ENCODE assay signal across 8 cellular contexts in the genomic region with DNA sequence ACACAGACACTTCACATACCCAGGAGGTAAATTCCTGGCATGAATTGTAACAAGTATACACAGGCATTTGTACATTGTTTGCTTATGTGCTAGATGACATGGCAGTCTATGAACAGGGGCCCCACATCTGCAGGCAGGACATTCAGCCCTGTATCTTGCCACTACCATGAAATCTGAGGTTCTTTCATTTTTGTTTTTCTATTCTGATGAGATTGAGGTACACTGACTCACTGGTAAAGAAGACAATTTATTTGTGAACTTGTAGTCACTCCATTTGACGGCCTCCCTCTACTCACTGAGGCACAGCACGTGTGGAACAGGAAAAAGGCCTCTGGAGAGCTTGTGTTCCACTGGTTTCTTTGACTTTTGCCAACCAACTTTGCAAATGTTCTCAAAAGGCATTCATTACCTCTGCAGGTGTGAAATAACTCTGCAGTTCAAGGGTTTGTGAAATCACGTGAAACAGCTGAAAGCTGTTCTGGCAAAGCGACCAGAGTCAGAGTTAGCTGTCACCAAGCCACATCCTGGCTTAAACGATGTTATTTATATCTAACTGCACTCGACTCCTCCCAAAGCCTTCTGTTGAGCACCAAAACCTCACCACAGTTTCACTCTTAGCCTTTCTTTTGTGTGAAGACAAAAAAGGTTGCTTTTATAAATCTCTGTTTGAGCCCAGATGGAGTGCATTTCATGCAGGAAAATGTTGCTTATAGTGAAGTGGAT.
DNase-seq lines count a peak whose midpoint lies in the region; ATAC-seq and TF ChIP-seq lines count a peak whose summit lies in the region.
"Had no signal": no experiment of that assay in that cellular context is flagged by ENCODE, and none has a peak within 500 bp of the region (broad histone marks: within the 10 kb centered on the region; RNA-seq: fewer than 3 reads in every experiment).

No MANE protein-coding gene starts in this region.

- intact Hi-C loops in colonic mucosa (cut with DNase I) = no loop called here

- H3K9ac ChIP-seq in colonic mucosa (ENCODE audit: low read depth in 2 of 2, low read length in 2 of 2) = no peak overlapping the region
- H3K9ac ChIP-seq: parathyroid adenoma had no signal

- H3K27ac ChIP-seq in colonic mucosa = peak overlapping the region; percentile 30
- H3K27ac ChIP-seq: parathyroid adenoma had no signal

- DNase-seq in T-helper 1 cell = peak in 4 of 5 donors; percentile 34 to 97 (median 42)
- peak; percentile 19 for DNase-seq in colonic mucosa
- DNase-seq in stimulated activated CD4-positive, alpha-beta T cell treated with anti-CD3 and anti-CD28 coated beads, TNF-alpha, amount 100 ng/mL, for 24 hours (ENCODE audit: low read depth in 3 of 3) = peak; percentile 20 to 28 (median 24)
- no peak for DNase-seq in HuH-7 (ENCODE audit: low spot score)
- DNase-seq in NCI-H187 treated with DMSO at 0.1 percent for 48 hours (lab: John Stamatoyannopoulos, UW) = no peak

- no peaks in the 10 kb centered on the region for H3K4me1 ChIP-seq in colonic mucosa
- H3K4me1 ChIP-seq: parathyroid adenoma had no signal

- no peaks in the 10 kb centered on the region for H3K9me3 ChIP-seq in colonic mucosa

- ATAC-seq in GM19328 (IDR thresholded peaks at IDR 0.05; ENCODE audit: unreplicated experiment) (peak; percentile 96), HG03066 (IDR thresholded peaks at IDR 0.05; ENCODE audit: low read depth, unreplicated experiment) (peak; percentile 95)

- H3K4me3 ChIP-seq in colonic mucosa = no peak overlapping the region

- TF ChIP-seq CTCF in colonic mucosa (IDR thresholded peaks at IDR 0.05) = no peak

- no peaks in the 10 kb centered on the region for H3K36me3 ChIP-seq in colonic mucosa

- H3K27me3 ChIP-seq in colonic mucosa = no peaks in the 10 kb centered on the region

Comparison
In these comparisons a context has a peak if more than half of its experiments do, and no peak if none do; other contexts are left out.
1. DNase-seq: peak in T-helper 1 cell (4 of 5), colonic mucosa (single experiment) and stimulated activated CD4-positive, alpha-beta T cell treated with anti-CD3 and anti-CD28 coated beads, TNF-alpha, amount 100 ng/mL, for 24 hours (3 of 3); none in HuH-7 (single experiment) and NCI-H187 treated with DMSO at 0.1 percent for 48 hours (single experiment).